ENCODE assay signal across 25 cellular contexts in genomic region chr7:121621947-121622346, GRCh38.
"Had no signal": no experiment of that assay in that cellular context is flagged by ENCODE, and none has a peak within 500 bp of the region (broad histone marks: within the 10 kb centered on the region; RNA-seq: fewer than 3 reads in every experiment).

No MANE protein-coding gene starts in this region.

- H3K4me1 Mint-ChIP-seq: activated CD4-positive, alpha-beta T cell treated with anti-CD3 and anti-CD28 coated beads, Interleukin-2, amount 10 ng/mL, durations not matched to agents 7 days and 5 days; central memory CD8-positive, alpha-beta T cell; T-cell had no signal

- H3K27me3 ChIP-seq: adrenal gland, MG63, SJSA1 had no signal

- H3K27ac Mint-ChIP-seq: activated CD4-positive, alpha-beta memory T cell treated with anti-CD3 and anti-CD28 coated beads for 36 hours; activated CD4-positive, alpha-beta T cell treated with anti-CD3 and anti-CD28 coated beads, Interleukin-2, amount 10 ng/mL, durations not matched to agents 7 days and 5 days; activated naive CD4-positive, alpha-beta T cell treated with anti-CD3 and anti-CD28 coated beads for 36 hours; activated naive CD8-positive, alpha-beta T cell; T-cell had no signal

- H3K27me3 Mint-ChIP-seq: activated CD4-positive, alpha-beta memory T cell treated with anti-CD3 and anti-CD28 coated beads for 36 hours; activated CD4-positive, alpha-beta T cell treated with anti-CD3 and anti-CD28 coated beads, Interleukin-2, amount 10 ng/mL, durations not matched to agents 7 days and 5 days; central memory CD8-positive, alpha-beta T cell; T-cell had no signal

- H3K36me3 ChIP-seq: adrenal gland, MG63, SJSA1 had no signal

- H3K9me3 ChIP-seq: adrenal gland, MG63, SJSA1 had no signal

- H3K4me3 ChIP-seq: adrenal gland, MG63, SJSA1 had no signal

- H3K36me3 Mint-ChIP-seq: activated CD4-positive, alpha-beta memory T cell treated with anti-CD3 and anti-CD28 coated beads for 36 hours; activated naive CD8-positive, alpha-beta T cell; T-cell had no signal

- H3K4me3 Mint-ChIP-seq: activated CD4-positive, alpha-beta memory T cell treated with anti-CD3 and anti-CD28 coated beads for 36 hours; activated CD4-positive, alpha-beta T cell treated with anti-CD3 and anti-CD28 coated beads, Interleukin-2, amount 10 ng/mL, durations not matched to agents 7 days and 5 days; activated naive CD4-positive, alpha-beta T cell treated with anti-CD3 and anti-CD28 coated beads for 36 hours; activated naive CD8-positive, alpha-beta T cell; activated T-cell treated with anti-CD3 and anti-CD28 coated beads, Interleukin-2, amount 50 U/mL, for 4 hours; central memory CD8-positive, alpha-beta T cell; T-cell had no signal

- H3K9me3 Mint-ChIP-seq: activated CD4-positive, alpha-beta T cell treated with anti-CD3 and anti-CD28 coated beads, Interleukin-2, amount 10 ng/mL, durations not matched to agents 7 days and 5 days; activated naive CD4-positive, alpha-beta T cell treated with anti-CD3 and anti-CD28 coated beads for 36 hours; central memory CD8-positive, alpha-beta T cell had no signal

- ATAC-seq: activated T-cell treated with anti-CD3 and anti-CD28 coated beads, Interleukin-2, amount 50 U/mL, for 4 hours; T-cell had no signal

- H3K4me1 ChIP-seq: adrenal gland, SJSA1 had no signal

- FAIRE-seq: RCC 7860, TTC549 had no signal

- H3K27ac ChIP-seq: adrenal gland, SJSA1 had no signal

- DNase-seq: activated CD4-positive, alpha-beta memory T cell treated with anti-CD3 and anti-CD28 coated beads for 36 hours; activated CD4-positive, alpha-beta T cell treated with anti-CD3 and anti-CD28 coated beads, Interleukin-2, amount 10 ng/mL, durations not matched to agents 7 days and 5 days; activated CD4-positive, CD25-positive, alpha-beta regulatory T cell; activated CD8-positive, alpha-beta memory T cell treated with anti-CD3 and anti-CD28 coated beads for 24 hours; activated gamma-delta T cell; activated naive CD4-positive, alpha-beta T cell treated with anti-CD3 and anti-CD28 coated beads for 36 hours; activated T-cell treated with anti-CD3 and anti-CD28 coated beads, Interleukin-2, amount 50 U/mL, for 4 hours; adrenal gland; aorta; MG63; NCI-H1105; NCI-H1436; NCI-H1694 treated with DMSO at 0.1 percent for 48 hours; NCI-H2029 treated with DMSO at 0.1 percent for 48 hours; NCI-H510A treated with DMSO at 0.1 percent for 48 hours; NCI-H69; SHP77; T-cell; T-helper 2 cell; T1000 had no signal
